1 cellular context compared by ENCODE assay signal in the genomic region with DNA sequence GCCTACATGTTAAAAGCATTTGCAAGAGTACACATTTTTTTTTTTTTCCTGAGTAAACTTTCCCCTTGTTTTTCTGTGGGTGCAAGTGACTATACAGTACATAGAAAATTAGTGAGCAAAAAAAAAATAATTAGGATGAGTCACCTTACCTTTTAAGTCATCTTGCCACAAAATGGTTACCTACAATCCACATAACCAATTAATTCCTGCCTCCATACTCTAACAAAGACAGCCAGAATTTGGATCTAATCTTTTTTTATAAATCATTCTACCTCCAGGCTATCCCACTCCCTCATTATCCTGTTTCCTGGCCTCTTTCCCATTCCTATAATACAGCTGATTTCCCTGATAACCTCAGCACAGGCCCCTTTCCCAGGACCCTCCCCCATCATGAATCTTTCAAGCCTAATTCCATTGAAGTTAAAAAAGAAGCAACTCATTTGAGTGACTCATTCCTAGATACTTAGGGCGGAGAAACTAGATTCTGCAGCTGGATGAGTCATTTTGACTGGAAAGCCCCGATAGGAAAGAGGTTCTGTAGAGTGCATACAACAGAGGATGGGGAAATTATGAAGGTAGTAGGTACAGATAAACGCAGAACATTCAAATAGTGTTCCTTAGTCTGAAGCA.
A peak's percentile ranks its signal among the peaks of the same experiment; 100 is the strongest.
TF ChIP-seq lines count a peak whose summit lies in the region.

No MANE protein-coding gene starts in this region.

TF ChIP-seq in GM12878, 131 proteins besides CTCF, POLR2A, EP300 and RAD21 (continued from another document):
- TF ChIP-seq, protein P1, sequence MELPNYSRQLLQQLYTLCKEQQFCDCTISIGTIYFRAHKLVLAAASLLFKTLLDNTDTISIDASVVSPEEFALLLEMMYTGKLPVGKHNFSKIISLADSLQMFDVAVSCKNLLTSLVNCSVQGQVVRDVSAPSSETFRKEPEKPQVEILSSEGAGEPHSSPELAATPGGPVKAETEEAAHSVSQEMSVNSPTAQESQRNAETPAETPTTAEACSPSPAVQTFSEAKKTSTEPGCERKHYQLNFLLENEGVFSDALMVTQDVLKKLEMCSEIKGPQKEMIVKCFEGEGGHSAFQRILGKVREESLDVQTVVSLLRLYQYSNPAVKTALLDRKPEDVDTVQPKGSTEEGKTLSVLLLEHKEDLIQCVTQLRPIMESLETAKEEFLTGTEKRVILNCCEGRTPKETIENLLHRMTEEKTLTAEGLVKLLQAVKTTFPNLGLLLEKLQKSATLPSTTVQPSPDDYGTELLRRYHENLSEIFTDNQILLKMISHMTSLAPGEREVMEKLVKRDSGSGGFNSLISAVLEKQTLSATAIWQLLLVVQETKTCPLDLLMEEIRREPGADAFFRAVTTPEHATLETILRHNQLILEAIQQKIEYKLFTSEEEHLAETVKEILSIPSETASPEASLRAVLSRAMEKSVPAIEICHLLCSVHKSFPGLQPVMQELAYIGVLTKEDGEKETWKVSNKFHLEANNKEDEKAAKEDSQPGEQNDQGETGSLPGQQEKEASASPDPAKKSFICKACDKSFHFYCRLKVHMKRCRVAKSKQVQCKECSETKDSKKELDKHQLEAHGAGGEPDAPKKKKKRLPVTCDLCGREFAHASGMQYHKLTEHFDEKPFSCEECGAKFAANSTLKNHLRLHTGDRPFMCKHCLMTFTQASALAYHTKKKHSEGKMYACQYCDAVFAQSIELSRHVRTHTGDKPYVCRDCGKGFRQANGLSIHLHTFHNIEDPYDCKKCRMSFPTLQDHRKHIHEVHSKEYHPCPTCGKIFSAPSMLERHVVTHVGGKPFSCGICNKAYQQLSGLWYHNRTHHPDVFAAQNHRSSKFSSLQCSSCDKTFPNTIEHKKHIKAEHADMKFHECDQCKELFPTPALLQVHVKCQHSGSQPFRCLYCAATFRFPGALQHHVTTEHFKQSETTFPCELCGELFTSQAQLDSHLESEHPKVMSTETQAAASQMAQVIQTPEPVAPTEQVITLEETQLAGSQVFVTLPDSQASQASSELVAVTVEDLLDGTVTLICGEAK (IDR thresholded peaks at IDR 0.05; ENCODE audit: borderline replicate concordance) = no peak
- TF ChIP-seq ESRRA (IDR thresholded peaks at IDR 0.05; ENCODE audit: low read length) (no peak), NFXL1 (IDR thresholded peaks at IDR 0.05; ENCODE audit: borderline replicate concordance) (no peak), ZNF207 (IDR thresholded peaks at IDR 0.05; ENCODE audit: borderline replicate concordance) (peak; percentile 88; the same call in 1 of the 2 replicates), CEBPB (IDR thresholded peaks at IDR 0.05; ENCODE audit: borderline replicate concordance in 1 of 2, low read depth in 2 of 2, low read length in 2 of 2) (peak in 1 of 2 experiments; percentile 91; a peak in 2 of 4 replicates), KAT2A (conservative IDR thresholded peaks at IDR 0.05; ENCODE audit: control insufficient read depth, low read depth, low read length) (no peak), ASH2L (IDR thresholded peaks at IDR 0.05; ENCODE audit: borderline replicate concordance, low read depth) (no peak), MTA3 (IDR thresholded peaks at IDR 0.05; ENCODE audit: borderline replicate concordance, low read length) (0 out of 2 replicates have a peak, but pooled peaks have one; percentile 79), TCF3 (IDR thresholded peaks at IDR 0.05; ENCODE audit: borderline replicate concordance, insufficient read depth, low read depth, low read length) (peak; percentile 77; the same call in 1 of the 2 replicates), NFYA (IDR thresholded peaks at IDR 0.05; ENCODE audit: borderline replicate concordance, low read depth, low read length) (no peak), EGR1 (IDR thresholded peaks at IDR 0.05; ENCODE audit: borderline replicate concordance in 1 of 2, low read depth in 2 of 2, low read length in 2 of 2) (no peak), RB1 (IDR thresholded peaks at IDR 0.05; ENCODE audit: borderline replicate concordance) (no peak)
- TF ChIP-seq, protein P2, sequence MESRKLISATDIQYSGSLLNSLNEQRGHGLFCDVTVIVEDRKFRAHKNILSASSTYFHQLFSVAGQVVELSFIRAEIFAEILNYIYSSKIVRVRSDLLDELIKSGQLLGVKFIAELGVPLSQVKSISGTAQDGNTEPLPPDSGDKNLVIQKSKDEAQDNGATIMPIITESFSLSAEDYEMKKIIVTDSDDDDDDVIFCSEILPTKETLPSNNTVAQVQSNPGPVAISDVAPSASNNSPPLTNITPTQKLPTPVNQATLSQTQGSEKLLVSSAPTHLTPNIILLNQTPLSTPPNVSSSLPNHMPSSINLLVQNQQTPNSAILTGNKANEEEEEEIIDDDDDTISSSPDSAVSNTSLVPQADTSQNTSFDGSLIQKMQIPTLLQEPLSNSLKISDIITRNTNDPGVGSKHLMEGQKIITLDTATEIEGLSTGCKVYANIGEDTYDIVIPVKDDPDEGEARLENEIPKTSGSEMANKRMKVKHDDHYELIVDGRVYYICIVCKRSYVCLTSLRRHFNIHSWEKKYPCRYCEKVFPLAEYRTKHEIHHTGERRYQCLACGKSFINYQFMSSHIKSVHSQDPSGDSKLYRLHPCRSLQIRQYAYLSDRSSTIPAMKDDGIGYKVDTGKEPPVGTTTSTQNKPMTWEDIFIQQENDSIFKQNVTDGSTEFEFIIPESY (IDR thresholded peaks at IDR 0.05) = no peak
- TF ChIP-seq, protein P3, sequence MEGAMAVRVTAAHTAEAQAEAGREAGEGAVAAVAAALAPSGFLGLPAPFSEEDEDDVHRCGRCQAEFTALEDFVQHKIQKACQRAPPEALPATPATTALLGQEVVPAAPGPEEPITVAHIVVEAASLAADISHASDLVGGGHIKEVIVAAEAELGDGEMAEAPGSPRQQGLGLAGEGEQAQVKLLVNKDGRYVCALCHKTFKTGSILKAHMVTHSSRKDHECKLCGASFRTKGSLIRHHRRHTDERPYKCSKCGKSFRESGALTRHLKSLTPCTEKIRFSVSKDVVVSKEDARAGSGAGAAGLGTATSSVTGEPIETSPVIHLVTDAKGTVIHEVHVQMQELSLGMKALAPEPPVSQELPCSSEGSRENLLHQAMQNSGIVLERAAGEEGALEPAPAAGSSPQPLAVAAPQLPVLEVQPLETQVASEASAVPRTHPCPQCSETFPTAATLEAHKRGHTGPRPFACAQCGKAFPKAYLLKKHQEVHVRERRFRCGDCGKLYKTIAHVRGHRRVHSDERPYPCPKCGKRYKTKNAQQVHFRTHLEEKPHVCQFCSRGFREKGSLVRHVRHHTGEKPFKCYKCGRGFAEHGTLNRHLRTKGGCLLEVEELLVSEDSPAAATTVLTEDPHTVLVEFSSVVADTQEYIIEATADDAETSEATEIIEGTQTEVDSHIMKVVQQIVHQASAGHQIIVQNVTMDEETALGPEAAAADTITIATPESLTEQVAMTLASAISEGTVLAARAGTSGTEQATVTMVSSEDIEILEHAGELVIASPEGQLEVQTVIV (IDR thresholded peaks at IDR 0.05; ENCODE audit: borderline replicate concordance, partially characterized antibody) = peak; percentile 17
- TF ChIP-seq, protein P4, sequence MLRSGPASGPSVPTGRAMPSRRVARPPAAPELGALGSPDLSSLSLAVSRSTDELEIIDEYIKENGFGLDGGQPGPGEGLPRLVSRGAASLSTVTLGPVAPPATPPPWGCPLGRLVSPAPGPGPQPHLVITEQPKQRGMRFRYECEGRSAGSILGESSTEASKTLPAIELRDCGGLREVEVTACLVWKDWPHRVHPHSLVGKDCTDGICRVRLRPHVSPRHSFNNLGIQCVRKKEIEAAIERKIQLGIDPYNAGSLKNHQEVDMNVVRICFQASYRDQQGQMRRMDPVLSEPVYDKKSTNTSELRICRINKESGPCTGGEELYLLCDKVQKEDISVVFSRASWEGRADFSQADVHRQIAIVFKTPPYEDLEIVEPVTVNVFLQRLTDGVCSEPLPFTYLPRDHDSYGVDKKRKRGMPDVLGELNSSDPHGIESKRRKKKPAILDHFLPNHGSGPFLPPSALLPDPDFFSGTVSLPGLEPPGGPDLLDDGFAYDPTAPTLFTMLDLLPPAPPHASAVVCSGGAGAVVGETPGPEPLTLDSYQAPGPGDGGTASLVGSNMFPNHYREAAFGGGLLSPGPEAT (IDR thresholded peaks at IDR 0.05; ENCODE audit: low read depth) = peak; percentile 100
